ENCODE assay signal across 34 cellular contexts in the genomic region with DNA sequence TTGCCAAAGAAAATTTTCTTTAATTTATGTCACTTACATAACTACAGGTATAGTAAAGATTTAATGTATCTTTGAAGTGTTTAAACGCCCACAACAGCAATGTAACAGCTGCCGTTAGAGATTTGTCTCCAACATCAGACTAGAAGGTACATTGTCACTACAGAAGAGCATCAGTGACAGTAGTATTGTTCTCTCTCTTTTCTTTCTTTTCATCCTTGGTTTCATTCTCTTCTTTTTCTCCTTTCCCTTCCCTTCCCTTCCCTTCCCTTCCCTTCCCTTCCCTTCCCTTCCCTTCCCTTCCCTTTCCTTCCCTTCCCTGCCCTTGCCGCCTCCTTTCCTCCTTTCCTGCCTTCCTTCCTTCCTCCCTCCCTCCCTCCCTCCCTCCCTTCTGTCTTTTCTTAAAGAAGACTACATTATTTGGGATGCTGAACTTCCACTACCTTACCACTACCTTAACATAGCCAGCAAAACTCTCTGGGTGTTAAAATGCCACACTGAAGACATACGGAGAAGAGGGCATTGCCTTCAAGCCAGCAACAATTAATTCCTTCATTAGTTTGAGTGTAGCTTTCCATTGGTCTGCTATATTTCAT.
"Had no signal": no experiment of that assay in that cellular context is flagged by ENCODE, and none has a peak within 500 bp of the region (broad histone marks: within the 10 kb centered on the region; RNA-seq: fewer than 3 reads in every experiment).

No MANE protein-coding gene starts in this region.

- FAIRE-seq: astrocyte, TTC549 had no signal

- DNase-seq: activated B cell treated with CpG ODN at 0.5 μM for 24 hours; activated CD4-positive, alpha-beta memory T cell treated with anti-CD3 and anti-CD28 coated beads for 36 hours; activated CD4-positive, alpha-beta T cell treated with anti-CD3 and anti-CD28 coated beads for 4 hours; activated CD4-positive, alpha-beta T cell treated with anti-CD3 and anti-CD28 coated beads, Interleukin-2, amount 10 ng/mL, durations not matched to agents 24 days and 14 days; activated CD4-positive, alpha-beta T cell treated with anti-CD3 and anti-CD28 coated beads, Interleukin-2, amount 50 U/mL, for 1 hour; activated CD4-positive, alpha-beta T cell treated with anti-CD3 and anti-CD28 coated beads, Interleukin-2, amount 50 U/mL, for 4 hours; activated CD4-positive, CD25-positive, alpha-beta regulatory T cell treated with anti-CD3 and anti-CD28 coated beads, Interleukin-2, amount 50 U/mL, for 72 hours; activated CD8-positive, alpha-beta memory T cell treated with anti-CD3 and anti-CD28 coated beads, Interleukin-2, amount 50 U/mL, for 4 hours; activated CD8-positive, alpha-beta T cell treated with anti-CD3 and anti-CD28 coated beads for 36 hours; activated effector memory CD4-positive, alpha-beta T cell treated with anti-CD3 and anti-CD28 coated beads, Interleukin-2, amount 50 U/mL, for 16 hours; activated gamma-delta T cell treated with Interleukin-2 at 50 U/mL for 16 hours; activated naive CD4-positive, alpha-beta T cell; activated naive CD4-positive, alpha-beta T cell treated with anti-CD3 and anti-CD28 coated beads for 36 hours; activated naive CD4-positive, alpha-beta T cell treated with anti-CD3 and anti-CD28 coated beads, Interleukin-2, amount 50 U/mL, for 16 hours; activated naive CD8-positive, alpha-beta T cell treated with anti-CD3 and anti-CD28 coated beads for 36 hours; activated T-cell treated with anti-CD3 and anti-CD28 coated beads for 4 hours; activated T-cell treated with anti-CD3 and anti-CD28 coated beads, Interleukin-2, amount 50 U/mL, for 1 hour; activated T-cell treated with anti-CD3 and anti-CD28 coated beads, Interleukin-2, amount 50 U/mL, for 4 hours; activated T-cell treated with anti-CD3 and anti-CD28 coated beads, Interleukin-2, amount 50 U/mL, for 72 hours; adrenal gland; amniotic stem cell; aorta; body of pancreas; brain microvascular endothelial cell; central memory CD4-positive, alpha-beta T cell; T-helper 1 cell; T-helper 2 cell; T-helper 9 cell had no signal

- H3K4me3 ChIP-seq: adrenal gland, body of pancreas, breast epithelium had no signal

- H3K27ac ChIP-seq: adrenal gland, body of pancreas, brain microvascular endothelial cell, breast epithelium, VCaP had no signal

- ATAC-seq: activated CD8-positive, alpha-beta T cell treated with anti-CD3 and anti-CD28 coated beads for 36 hours; activated naive CD4-positive, alpha-beta T cell treated with anti-CD3 and anti-CD28 coated beads, Interleukin-2, amount 50 U/mL, for 72 hours; activated T-cell treated with anti-CD3 and anti-CD28 coated beads, Interleukin-2, amount 50 U/mL, for 4 hours; activated T-cell treated with anti-CD3 and anti-CD28 coated beads, Interleukin-2, amount 50 U/mL, for 72 hours; activated T-helper 17 cell treated with anti-CD3 and anti-CD28 coated beads, Interleukin-2, amount 50 U/mL, for 72 hours; body of pancreas had no signal

- H3K27me3 ChIP-seq: adrenal gland, body of pancreas, brain microvascular endothelial cell, breast epithelium had no signal

- H3K4me1 ChIP-seq: adrenal gland, body of pancreas, breast epithelium had no signal

- H3K9me3 ChIP-seq: adrenal gland, body of pancreas, breast epithelium had no signal

- H3K36me3 ChIP-seq: adrenal gland, brain microvascular endothelial cell, breast epithelium had no signal
